1 cellular context compared by ENCODE assay signal in genomic region chr11:31509017-31509411, GRCh38.
TF ChIP-seq lines count a peak whose summit lies in the region.

No MANE protein-coding gene starts in this region.

TF ChIP-seq in GM12878, 131 proteins besides CTCF, POLR2A, EP300 and RAD21 (continued from another document):
- TF ChIP-seq MLLT1 (IDR thresholded peaks at IDR 0.05) (0 out of 2 replicates have a peak, but pooled peaks have one; percentile 22), NKRF (conservative IDR thresholded peaks at IDR 0.05) (0 out of 2 replicates have a peak, but pooled peaks have one; percentile 36), LARP7 (IDR thresholded peaks at IDR 0.05) (no peak)
